Comparison of ENCODE assay signal across 8 cellular contexts in genomic region chr2:234289789-234290188, GRCh38.
A peak's percentile ranks its signal among the peaks of the same experiment; 100 is the strongest.
DNase-seq lines count a peak whose midpoint lies in the region; ATAC-seq and TF ChIP-seq lines count a peak whose summit lies in the region.

No MANE protein-coding gene starts in this region.

- TF ChIP-seq CTCF in GM06990 (IDR thresholded peaks at IDR 0.05; ENCODE audit: insufficient read depth, low read length, poor library complexity, severe bottlenecking) (no peak), MCF 10A (IDR thresholded peaks at IDR 0.05; ENCODE audit: unreplicated experiment) (no peak), osteoblast (IDR thresholded peaks at IDR 0.05; ENCODE audit: extremely low read depth, low read depth, low read length) (no peak), GM10266 (IDR thresholded peaks at IDR 0.05; ENCODE audit: control insufficient read depth, insufficient read depth, low read depth, missing control alignments) (no peak), ascending aorta (IDR thresholded peaks at IDR 0.05) (no peak)

- no TSS peak for BruUV-seq in MCF 10A (replicated peaks; lab: Mats Ljungman, UMichigan)

- no peaks in the 10 kb centered on the region for H3K9me3 Mint-ChIP-seq in MCF 10A (ENCODE audit: unreplicated experiment)

- H3K9me3 ChIP-seq in SJCRH30 (replicated peaks) (no peaks in the 10 kb centered on the region), osteoblast (ENCODE audit: low read depth, low read length) (no peaks in the 10 kb centered on the region), ascending aorta (no peaks in the 10 kb centered on the region)

- intact Hi-C loops in MCF 10A (cut with micrococcal nuclease), result loop anchor here (1.0 to 2.0 kb wide), 3 partner anchors 31 to 313 kb away; no protein-coding TSS in a partner anchor
- intact Hi-C loops in ascending aorta (cut with DNase I), result loop anchor here (2.0 kb wide), 1 partner anchor 209 kb away; no protein-coding TSS in a partner anchor

- POLR2A ChIA-PET in MCF 10A (lab: Yijun Ruan, JAX), result interaction anchor here (1.2 to 1.8 kb wide), 2 partner anchors 46 to 206 kb away, joined by 3 to 9 read pairs; partner anchors contain the start of gene ARL4C

- CTCF ChIA-PET in MCF 10A (lab: Yijun Ruan, JAX), result interaction anchor here (0.6 to 1.3 kb wide), 7 partner anchors 9 to 166 kb away, joined by 3 to 8 read pairs (median 3); no protein-coding TSS in a partner anchor

- DNase-seq in GM06990 (ENCODE audit: extremely low read depth, insufficient read length), result peak; percentile 52
- peak; percentile 65 to 77 for DNase-seq in SJCRH30
- peak; percentile 47 for DNase-seq in MCF 10A (ENCODE audit: unreplicated experiment)
- DNase-seq in osteoblast (ENCODE audit: insufficient read length, low spot score, missing footprints), result peak; percentile 91
- DNase-seq in GM10266 (ENCODE audit: extremely low spot score), result no peak
- DNase-seq in ascending aorta (ENCODE audit: low spot score in 2 of 2), result no peak
- no peak for DNase-seq in HuH-7 (ENCODE audit: low spot score)

- H3K79me2 ChIP-seq in osteoblast (ENCODE audit: insufficient read depth, low read length), result no peaks in the 10 kb centered on the region

- H3K36me3 Mint-ChIP-seq in MCF 10A (ENCODE audit: insufficient read depth, unreplicated experiment), result no peaks in the 10 kb centered on the region

- 0 out of 2 replicates have a peak overlapping the region, but pooled peaks have one; percentile 4 for H3K27ac ChIP-seq in SJCRH30
- H3K27ac ChIP-seq in osteoblast (ENCODE audit: low read depth, low read length), result peak overlapping the region; percentile 54
- H3K27ac ChIP-seq in ascending aorta, result peak overlapping the region in 1 of 2 donors; percentile 39

- H3K27me3 ChIP-seq in GM06990 (replicated peaks; ENCODE audit: control insufficient read depth, insufficient read depth, low read length) (no peaks in the 10 kb centered on the region), SJCRH30 (no peaks in the 10 kb centered on the region), osteoblast (ENCODE audit: insufficient read depth, low read length) (no peaks in the 10 kb centered on the region), ascending aorta (no peaks in the 10 kb centered on the region)

- H3K4me2 ChIP-seq in osteoblast (ENCODE audit: insufficient read depth, low read length), result no peak overlapping the region

- H3K4me3 Mint-ChIP-seq in MCF 10A (ENCODE audit: unreplicated experiment), result no peak overlapping the region

- no peaks in the 10 kb centered on the region for H3K36me3 ChIP-seq in GM06990 (ENCODE audit: control insufficient read depth, insufficient read depth, low read length)
- no peaks in the 10 kb centered on the region for H3K36me3 ChIP-seq in SJCRH30
- H3K36me3 ChIP-seq in osteoblast (ENCODE audit: insufficient read depth, low read length), result no peaks in the 10 kb centered on the region
- no peaks in the 10 kb centered on the region for H3K36me3 ChIP-seq in ascending aorta

- no peaks in the 10 kb centered on the region for H3K27me3 Mint-ChIP-seq in MCF 10A (ENCODE audit: insufficient read depth, unreplicated experiment)

- H3K27ac Mint-ChIP-seq in MCF 10A (ENCODE audit: low read depth, unreplicated experiment), result peak overlapping the region; percentile 44

- H3K4me1 ChIP-seq in SJCRH30 (peaks cover 24% of the 10 kb centered on the region), osteoblast (ENCODE audit: insufficient read depth, low read length) (peaks cover 51% of the 10 kb centered on the region), ascending aorta (no peaks in the 10 kb centered on the region)

- no peak overlapping the region for H2AFZ ChIP-seq in osteoblast (ENCODE audit: low read length)

- H3K4me1 Mint-ChIP-seq in MCF 10A (ENCODE audit: insufficient read depth, unreplicated experiment), result peaks cover 20% of the 10 kb centered on the region

- H3K4me3 ChIP-seq in GM06990 (replicated peaks; ENCODE audit: low read depth, low read length), result no peak overlapping the region
- H3K4me3 ChIP-seq in SJCRH30, result no peak overlapping the region
- H3K4me3 ChIP-seq in osteoblast (ENCODE audit: insufficient read depth, low read length), result no peak overlapping the region
- H3K4me3 ChIP-seq in ascending aorta, result no peak overlapping the region

- ATAC-seq in HG02571 (IDR thresholded peaks at IDR 0.05; ENCODE audit: unreplicated experiment), result no peak

- no peaks in the 10 kb centered on the region for H4K20me1 ChIP-seq in osteoblast (ENCODE audit: insufficient read depth, low read length)

Comparison
In these comparisons a context has a peak if more than half of its experiments do, and no peak if none do; other contexts are left out.
1. DNase-seq: peak in GM06990 (single experiment), SJCRH30 (2 of 2), MCF 10A (single experiment) and osteoblast (single experiment); none in GM10266 (single experiment), ascending aorta (0 of 2) and HuH-7 (single experiment).